In genomic region chr16:24747425-24747824, GRCh38 we compare ENCODE assay signal across 16 cellular contexts. TPM values are rescaled to one million over a fixed set of nuclear protein-coding genes. Genes with fewer than 3 reads are reported as not detected.
DNase-seq lines count a peak whose midpoint lies in the region; ATAC-seq and TF ChIP-seq lines count a peak whose summit lies in the region.
"Had no signal": no experiment of that assay in that cellular context is flagged by ENCODE, and none has a peak within 500 bp of the region (broad histone marks: within the 10 kb centered on the region; RNA-seq: fewer than 3 reads in every experiment).

No MANE protein-coding gene starts in this region.

- no peak overlapping the region for H4K91ac ChIP-seq in mesenchymal stem cell (ENCODE audit: low read length)

- peak overlapping the region; percentile 63 for H3K9ac ChIP-seq in mesenchymal stem cell (ENCODE audit: low read length)
- H3K9ac ChIP-seq: KMS-11 had no signal

- no peak overlapping the region for H3K4me2 ChIP-seq in mesenchymal stem cell (ENCODE audit: low read length, poor library complexity, severe bottlenecking)
- H3K4me2 ChIP-seq: KMS-11 had no signal

- no peak overlapping the region for H3K4me3 Mint-ChIP-seq in endothelial cell (ENCODE audit: unreplicated experiment)
- H3K4me3 Mint-ChIP-seq: dendritic cell treated with granulocyte-macrophage colony-stimulating factor and Interleukin-4, amounts not matched to agents 40 ng/mL and 50 ng/mL, for 4 days; naive B cell had no signal

- H2BK120ac ChIP-seq in mesenchymal stem cell (ENCODE audit: low read depth, low read length): no peak overlapping the region

- no peak overlapping the region for H2BK15ac ChIP-seq in mesenchymal stem cell (ENCODE audit: low read depth, poor library complexity, severe bottlenecking)

- H3K36me3 ChIP-seq in BE2C (0 out of 2 replicates have a peak, but pooled peaks cover 4% of the 10 kb centered on the region), SJSA1 (peaks cover 20% of the 10 kb centered on the region), mesenchymal stem cell (ENCODE audit: control insufficient read depth in 1 of 2, insufficient read depth in 2 of 2, low read depth in 1 of 2, low read length in 2 of 2) (peaks cover 0 to 23% of the 10 kb centered on the region in 2 experiments)

- H2AFZ ChIP-seq in mesenchymal stem cell (ENCODE audit: low read depth, low read length): no peak overlapping the region

- H3K4me1 ChIP-seq in BE2C: peaks cover 8% of the 10 kb centered on the region
- H3K4me1 ChIP-seq in SJSA1 (replicated peaks): peaks cover 19% of the 10 kb centered on the region
- H3K4me1 ChIP-seq in mesenchymal stem cell (ENCODE audit: control insufficient read depth, insufficient read depth, low read depth, low read length): peaks cover 8% of the 10 kb centered on the region

- no peak overlapping the region for H3K27ac Mint-ChIP-seq in endothelial cell (ENCODE audit: unreplicated experiment)
- H3K27ac Mint-ChIP-seq: dendritic cell treated with granulocyte-macrophage colony-stimulating factor and Interleukin-4, amounts not matched to agents 40 ng/mL and 50 ng/mL, for 4 days had no signal

- H3K4ac ChIP-seq in mesenchymal stem cell (ENCODE audit: low read depth in 1 of 2, low read length in 2 of 2): no peak overlapping the region

- peak overlapping the region; percentile 55; the same call in 1 of the 2 replicates for H3K27ac ChIP-seq in SJSA1
- H3K27ac ChIP-seq in mesenchymal stem cell (ENCODE audit: low read length, poor library complexity, severe bottlenecking): no peak overlapping the region
- H3K27ac ChIP-seq: KMS-11 had no signal

- H3K9me3 ChIP-seq in BE2C: no peaks in the 10 kb centered on the region
- H3K9me3 ChIP-seq in SJSA1 (replicated peaks): no peaks in the 10 kb centered on the region
- H3K9me3 ChIP-seq in mesenchymal stem cell (ENCODE audit: control insufficient read depth, low read length): no peaks in the 10 kb centered on the region
- H3K9me3 ChIP-seq: testis had no signal

- H3K23ac ChIP-seq in mesenchymal stem cell (ENCODE audit: low read length in 2 of 2): no peak overlapping the region

- H3K4me1 Mint-ChIP-seq in endothelial cell (ENCODE audit: unreplicated experiment): peaks cover 27% of the 10 kb centered on the region

- no peak for ATAC-seq in HG03354 (IDR thresholded peaks at IDR 0.05; ENCODE audit: poor library complexity, severe bottlenecking, unreplicated experiment)
- no peak for ATAC-seq in GM19035 (IDR thresholded peaks at IDR 0.05; ENCODE audit: unreplicated experiment)

- peaks cover 6% of the 10 kb centered on the region for H3K36me3 Mint-ChIP-seq in endothelial cell (ENCODE audit: low read depth, unreplicated experiment)

- H3K27me3 Mint-ChIP-seq in endothelial cell (ENCODE audit: unreplicated experiment): peaks cover 4% of the 10 kb centered on the region
- H3K27me3 Mint-ChIP-seq: CD8-positive, alpha-beta memory T cell; dendritic cell treated with granulocyte-macrophage colony-stimulating factor and Interleukin-4, amounts not matched to agents 40 ng/mL and 50 ng/mL, for 4 days; naive B cell had no signal

- H3K27me3 ChIP-seq in BE2C (no peaks in the 10 kb centered on the region), SJSA1 (replicated peaks) (no peaks in the 10 kb centered on the region), mesenchymal stem cell (ENCODE audit: control insufficient read depth in 1 of 2, insufficient read depth in 1 of 2, low read length in 2 of 2) (no peaks in the 10 kb centered on the region)
- H3K27me3 ChIP-seq: testis had no signal

- H2AK5ac ChIP-seq in mesenchymal stem cell (ENCODE audit: low read length, severe bottlenecking): no peak overlapping the region

- H3K18ac ChIP-seq in mesenchymal stem cell (ENCODE audit: low read depth in 1 of 2, low read length in 2 of 2): no peak overlapping the region

- no peak overlapping the region for H2BK5ac ChIP-seq in mesenchymal stem cell (ENCODE audit: low read depth, low read length, poor library complexity, severe bottlenecking)

- TF ChIP-seq CTCF in BE2C (IDR thresholded peaks at IDR 0.05; ENCODE audit: low read depth, low read length): no peak
- TF ChIP-seq CTCF in endothelial cell (IDR thresholded peaks at IDR 0.05; ENCODE audit: unreplicated experiment): no peak

- H3K79me1 ChIP-seq in mesenchymal stem cell (replicated peaks; ENCODE audit: low read length, poor library complexity, severe bottlenecking): peaks cover 7% of the 10 kb centered on the region

- 90% methylated on average over 2 of the region's 2 CpGs for WGBS in mesenchymal stem cell

- no peak overlapping the region for H3K14ac ChIP-seq in mesenchymal stem cell (ENCODE audit: low read length in 2 of 2)

- DNase-seq in BE2C (peak; percentile 13), DMS79 (lab: John Stamatoyannopoulos, UW) (peak; percentile 63), SJSA1 (ENCODE audit: low read depth in 1 of 2, low spot score in 2 of 2) (no peak), mesenchymal stem cell (no peak), endothelial cell (ENCODE audit: low spot score) (no peak), DMS 273 (lab: John Stamatoyannopoulos, UW; ENCODE audit: unreplicated experiment) (no peak)
- DNase-seq: CD8-positive, alpha-beta memory T cell; islet precursor cell; naive B cell; NCI-H1694; testis had no signal

- H3K4me3 ChIP-seq in BE2C (ENCODE audit: low read depth, low read length): no peak overlapping the region
- no peak overlapping the region for H3K4me3 ChIP-seq in SJSA1
- H3K4me3 ChIP-seq in mesenchymal stem cell (ENCODE audit: insufficient read depth in 1 of 2, low read depth in 1 of 2, low read length in 2 of 2): no peak overlapping the region
- H3K4me3 ChIP-seq: skin epidermis, testis had no signal

- H2BK12ac ChIP-seq in mesenchymal stem cell (ENCODE audit: low read length in 2 of 2): no peak overlapping the region

- no peak overlapping the region for H4K8ac ChIP-seq in mesenchymal stem cell (ENCODE audit: low read length)

- no peaks in the 10 kb centered on the region for H3K9me3 Mint-ChIP-seq in endothelial cell (ENCODE audit: unreplicated experiment)
- H3K9me3 Mint-ChIP-seq: CD8-positive, alpha-beta memory T cell; dendritic cell treated with granulocyte-macrophage colony-stimulating factor and Interleukin-4, amounts not matched to agents 40 ng/mL and 50 ng/mL, for 4 days; naive B cell had no signal

RNA-seq across cellular contexts. Expression of gene TNRC6A, which starts 18.0 kb away (rescaled TPM):
- 102 TPM for polyA plus RNA-seq in BE2C (2012; ENCODE audit: insufficient read depth, insufficient read length, low read depth)
- total RNA-seq in SJSA1 (2014; rRNA removed; shearing (Covaris generic)): 17.1 and 26.8 TPM in 2 replicates
- polyA plus RNA-seq in mesenchymal stem cell (2013, experiment 1 of 2): 27.6 TPM
- polyA plus RNA-seq in mesenchymal stem cell (2013, experiment 2 of 2): 25.0 TPM
- 60.5 TPM for total RNA-seq in endothelial cell (ENCODE audit: unreplicated experiment)

Comparison
In these comparisons a context has a peak if more than half of its experiments do, and no peak if none do; other contexts are left out.
1. DNase-seq: peak in BE2C (single experiment) and DMS79 (single experiment); none in SJSA1 (0 of 2), mesenchymal stem cell (single experiment), endothelial cell (single experiment) and DMS 273 (single experiment).